Comparison of ENCODE assay signal across 1 cellular context in the genomic region with DNA sequence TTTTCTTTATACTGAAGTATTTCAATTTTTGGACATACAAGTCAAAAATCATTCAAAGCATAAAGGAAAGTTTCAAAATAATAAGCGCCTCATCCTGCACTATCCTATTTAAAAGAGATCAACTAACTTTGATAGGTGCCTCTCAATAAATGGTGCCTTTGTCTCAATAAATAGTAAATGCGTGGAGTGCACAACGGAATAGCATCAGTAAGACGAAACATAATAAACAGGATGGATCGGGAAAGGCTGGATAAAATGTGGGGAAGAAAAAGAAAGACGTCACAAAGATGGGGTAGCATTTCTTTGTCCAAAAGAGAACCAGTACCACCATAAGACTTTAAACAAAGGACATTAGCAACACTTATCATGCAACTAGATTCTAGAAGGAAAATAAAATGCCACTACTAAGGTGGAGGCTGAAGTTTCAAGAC.
TF ChIP-seq lines count a peak whose summit lies in the region.

No MANE protein-coding gene starts in this region.

TF ChIP-seq in GM23338, 12 proteins besides CTCF, POLR2A, EP300 and RAD21 (continued from another document):
- TF ChIP-seq, protein P1, sequence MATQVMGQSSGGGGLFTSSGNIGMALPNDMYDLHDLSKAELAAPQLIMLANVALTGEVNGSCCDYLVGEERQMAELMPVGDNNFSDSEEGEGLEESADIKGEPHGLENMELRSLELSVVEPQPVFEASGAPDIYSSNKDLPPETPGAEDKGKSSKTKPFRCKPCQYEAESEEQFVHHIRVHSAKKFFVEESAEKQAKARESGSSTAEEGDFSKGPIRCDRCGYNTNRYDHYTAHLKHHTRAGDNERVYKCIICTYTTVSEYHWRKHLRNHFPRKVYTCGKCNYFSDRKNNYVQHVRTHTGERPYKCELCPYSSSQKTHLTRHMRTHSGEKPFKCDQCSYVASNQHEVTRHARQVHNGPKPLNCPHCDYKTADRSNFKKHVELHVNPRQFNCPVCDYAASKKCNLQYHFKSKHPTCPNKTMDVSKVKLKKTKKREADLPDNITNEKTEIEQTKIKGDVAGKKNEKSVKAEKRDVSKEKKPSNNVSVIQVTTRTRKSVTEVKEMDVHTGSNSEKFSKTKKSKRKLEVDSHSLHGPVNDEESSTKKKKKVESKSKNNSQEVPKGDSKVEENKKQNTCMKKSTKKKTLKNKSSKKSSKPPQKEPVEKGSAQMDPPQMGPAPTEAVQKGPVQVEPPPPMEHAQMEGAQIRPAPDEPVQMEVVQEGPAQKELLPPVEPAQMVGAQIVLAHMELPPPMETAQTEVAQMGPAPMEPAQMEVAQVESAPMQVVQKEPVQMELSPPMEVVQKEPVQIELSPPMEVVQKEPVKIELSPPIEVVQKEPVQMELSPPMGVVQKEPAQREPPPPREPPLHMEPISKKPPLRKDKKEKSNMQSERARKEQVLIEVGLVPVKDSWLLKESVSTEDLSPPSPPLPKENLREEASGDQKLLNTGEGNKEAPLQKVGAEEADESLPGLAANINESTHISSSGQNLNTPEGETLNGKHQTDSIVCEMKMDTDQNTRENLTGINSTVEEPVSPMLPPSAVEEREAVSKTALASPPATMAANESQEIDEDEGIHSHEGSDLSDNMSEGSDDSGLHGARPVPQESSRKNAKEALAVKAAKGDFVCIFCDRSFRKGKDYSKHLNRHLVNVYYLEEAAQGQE (IDR thresholded peaks at IDR 0.05; ENCODE audit: unreplicated experiment): no peak
- TF ChIP-seq EZH2phosphoT487 (IDR thresholded peaks at IDR 0.05; ENCODE audit: unreplicated experiment) (no peak), POLR2AphosphoS5 (IDR thresholded peaks at IDR 0.05; ENCODE audit: low read depth) (no peak), CREB1 (CRISPR knock-in tag; IDR thresholded peaks at IDR 0.05; ENCODE audit: low read depth) (no peak), ZNF331 (CRISPR knock-in tag; IDR thresholded peaks at IDR 0.05; ENCODE audit: low read depth) (no peak), NANOG (IDR thresholded peaks at IDR 0.05; ENCODE audit: borderline replicate concordance) (no peak)
